ENCODE assay signal across 1 cellular context in genomic region chr4:30770049-30770549, GRCh38.
TF ChIP-seq lines count a peak whose summit lies in the region.

No MANE protein-coding gene starts in this region.

TF ChIP-seq in HEK293, 187 proteins besides CTCF, POLR2A, EP300 and RAD21 (continued from another document):
- no peak for TF ChIP-seq ZNF692 (tag by site-specific recombination; IDR thresholded peaks at IDR 0.05)
- TF ChIP-seq KLF10 (tag by site-specific recombination; IDR thresholded peaks at IDR 0.05): 0 out of 2 replicates have a peak, but pooled peaks have one; percentile 25
- peak; percentile 70 for TF ChIP-seq ZNF366 (tag by site-specific recombination; conservative IDR thresholded peaks at IDR 0.05)
- no peak for TF ChIP-seq ZNF155 (tag by site-specific recombination; IDR thresholded peaks at IDR 0.05)
- no peak for TF ChIP-seq ZNF248 (tag by site-specific recombination; IDR thresholded peaks at IDR 0.05)
- peak; percentile 95 for TF ChIP-seq PRDM6 (tag by site-specific recombination; IDR thresholded peaks at IDR 0.05)
- TF ChIP-seq ZFHX2 (tag by site-specific recombination; conservative IDR thresholded peaks at IDR 0.05): no peak
